ENCODE assay signal across 21 cellular contexts in the genomic region with DNA sequence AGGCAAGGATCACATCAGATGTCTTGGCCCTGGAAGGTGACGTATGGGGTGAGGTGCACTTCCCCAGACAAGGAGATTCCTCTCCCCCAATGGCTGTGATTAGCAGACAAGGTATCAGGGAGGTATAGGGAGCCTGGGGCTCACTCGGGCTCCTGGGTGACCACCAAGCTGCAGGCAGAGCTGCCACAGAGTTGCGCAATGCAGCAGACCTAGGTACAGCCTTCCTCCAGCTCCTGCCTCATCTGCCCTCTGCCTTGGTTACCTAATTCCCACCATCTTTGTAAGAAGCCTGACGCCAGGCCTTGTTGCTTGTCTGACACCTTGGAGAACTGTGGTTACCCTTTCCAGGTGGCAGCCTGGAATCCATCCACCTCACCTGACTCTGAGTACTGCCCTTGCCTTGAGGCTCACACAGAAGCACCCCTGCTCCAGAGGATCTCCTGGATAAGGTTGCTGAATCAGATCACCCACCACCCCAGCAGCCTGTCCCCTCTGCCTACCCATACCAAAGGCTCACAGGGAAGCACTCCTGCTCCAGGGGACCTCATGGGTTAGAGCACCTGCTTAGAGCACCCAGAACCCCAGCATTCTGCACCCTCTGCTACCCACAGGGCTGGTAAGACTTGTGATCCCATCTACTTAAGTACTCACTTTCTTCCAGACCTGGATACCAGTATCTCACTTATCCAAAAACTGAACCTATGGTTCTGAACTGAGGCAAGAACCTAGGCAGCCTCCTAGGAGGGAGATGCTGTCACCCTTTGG. TPM values are rescaled to one million over a fixed set of nuclear protein-coding genes. Genes with fewer than 3 reads are reported as not detected.
"Had no signal": no experiment of that assay in that cellular context is flagged by ENCODE, and none has a peak within 500 bp of the region (broad histone marks: within the 10 kb centered on the region; RNA-seq: fewer than 3 reads in every experiment).

No MANE protein-coding gene starts in this region.

- H3K4me3 ChIP-seq: esophagus squamous epithelium, gastroesophageal sphincter, stomach had no signal

- ATAC-seq: effector memory CD8-positive, alpha-beta T cell; gastroesophageal sphincter; left cardiac atrium; left ventricle myocardium superior had no signal

- DNase-seq: effector memory CD8-positive, alpha-beta T cell; esophagus squamous epithelium; foreskin fibroblast; glutamatergic neuron; immature natural killer cell; kidney; left cardiac atrium; left ventricle myocardium superior; mesendoderm; naive B cell; small intestine; stimulated activated CD4-positive, alpha-beta T cell treated with anti-CD3 and anti-CD28 coated beads, Interleukin-12 subunit alpha, Interleukin-12 subunit beta, amount 100 ng/mL, for 4 hours; stimulated activated naive CD4-positive, alpha-beta T cell; stomach had no signal

- H3K27ac ChIP-seq: epithelial cell of prostate, esophagus squamous epithelium, gastroesophageal sphincter, parathyroid adenoma, stomach had no signal

- H2AFZ ChIP-seq: parathyroid adenoma had no signal

- FAIRE-seq: kidney, small intestine, urothelium cell line had no signal

- H3K9me3 ChIP-seq: esophagus squamous epithelium, gastroesophageal sphincter, stomach had no signal

- H3K9ac ChIP-seq: parathyroid adenoma had no signal

- H3K4me1 ChIP-seq: esophagus squamous epithelium, gastroesophageal sphincter, parathyroid adenoma, stomach had no signal

- H3K79me2 ChIP-seq: parathyroid adenoma had no signal

- H3K36me3 ChIP-seq: esophagus squamous epithelium, gastroesophageal sphincter, stomach had no signal

RNA-seq across cellular contexts. Expression of a gene that starts 40.4 kb away (rescaled TPM):
- total RNA-seq: esophagus squamous epithelium, gastroesophageal sphincter, kidney, left cardiac atrium, left ventricle myocardium superior, lung microvascular endothelial cell, omental fat pad, pulmonary artery endothelial cell, stomach had no signal
- polyA plus RNA-seq: small intestine, stomach had no signal
